8 cellular contexts compared by ENCODE assay signal in genomic region chr3:186985713-186986364, GRCh38. TPM values are rescaled to one million over a fixed set of nuclear protein-coding genes. Genes with fewer than 3 reads are reported as not detected.
DNase-seq lines count a peak whose midpoint lies in the region; ATAC-seq and TF ChIP-seq lines count a peak whose summit lies in the region.

No MANE protein-coding gene starts in this region.

- POLR2A ChIA-PET in WTC11 (lab: Charles Lee), result no interaction called here
- POLR2A ChIA-PET in activated CD8-positive, alpha-beta T cell treated with anti-CD3 and anti-CD28 coated beads for 36 hours (lab: Charles Lee), result no interaction called here

- no peaks in the 10 kb centered on the region for H3K27me3 ChIP-seq in gastrocnemius medialis

- intact Hi-C loops in gastrocnemius medialis (cut with DNase I; ENCODE audit: low total_unique reads), result no loop called here
- intact Hi-C loops in activated CD8-positive, alpha-beta T cell treated with anti-CD3 and anti-CD28 coated beads for 36 hours (cut with micrococcal nuclease), result no loop called here
- intact Hi-C loops in activated naive CD4-positive, alpha-beta T cell treated with anti-CD3 and anti-CD28 coated beads for 36 hours (cut with micrococcal nuclease), result no loop called here

- in situ Hi-C loops in gastrocnemius medialis (cut with MboI; ENCODE audit: low sequenced_read_pairs in 4 of 4), result no loop called here

- no peaks in the 10 kb centered on the region for H3K9me3 Mint-ChIP-seq in WTC11
- H3K9me3 Mint-ChIP-seq in activated CD8-positive, alpha-beta T cell treated with anti-CD3 and anti-CD28 coated beads for 36 hours, result no peaks in the 10 kb centered on the region
- no peaks in the 10 kb centered on the region for H3K9me3 Mint-ChIP-seq in HFFc6
- H3K9me3 Mint-ChIP-seq in activated naive CD4-positive, alpha-beta T cell treated with anti-CD3 and anti-CD28 coated beads for 36 hours, result no peaks in the 10 kb centered on the region

- no peak for TF ChIP-seq CTCF in WTC11 (IDR thresholded peaks at IDR 0.05)
- no peak for TF ChIP-seq CTCF in gastrocnemius medialis (IDR thresholded peaks at IDR 0.05 in 4 of 5, conservative IDR thresholded peaks at IDR 0.05 in 1 of 5)
- no peak for TF ChIP-seq CTCF in activated CD8-positive, alpha-beta T cell treated with anti-CD3 and anti-CD28 coated beads for 36 hours (IDR thresholded peaks at IDR 0.05)
- no peak for TF ChIP-seq CTCF in HFFc6 (IDR thresholded peaks at IDR 0.05)

- H3K36me3 Mint-ChIP-seq in WTC11, result peaks cover 44% of the 10 kb centered on the region
- peaks cover 29% of the 10 kb centered on the region for H3K36me3 Mint-ChIP-seq in activated CD8-positive, alpha-beta T cell treated with anti-CD3 and anti-CD28 coated beads for 36 hours (ENCODE audit: low read depth)
- H3K36me3 Mint-ChIP-seq in HFFc6 (ENCODE audit: low read depth), result no peaks in the 10 kb centered on the region
- peaks cover 27% of the 10 kb centered on the region for H3K36me3 Mint-ChIP-seq in activated naive CD4-positive, alpha-beta T cell treated with anti-CD3 and anti-CD28 coated beads for 36 hours (ENCODE audit: low read depth)

- no peaks in the 10 kb centered on the region for H3K36me3 ChIP-seq in gastrocnemius medialis

- no peak overlapping the region; the same call in 1 of the 2 replicates for H3K27ac Mint-ChIP-seq in WTC11
- H3K27ac Mint-ChIP-seq in activated CD8-positive, alpha-beta T cell treated with anti-CD3 and anti-CD28 coated beads for 36 hours, result no peak overlapping the region
- no peak overlapping the region for H3K27ac Mint-ChIP-seq in HFFc6
- H3K27ac Mint-ChIP-seq in activated naive CD4-positive, alpha-beta T cell treated with anti-CD3 and anti-CD28 coated beads for 36 hours, result no peak overlapping the region

- peaks cover 16 to 39% of the 10 kb centered on the region in 2 donors for H3K4me1 ChIP-seq in gastrocnemius medialis

- peak overlapping the region; percentile 27 to 67 (median 48) for H3K27ac ChIP-seq in gastrocnemius medialis

- no peak overlapping the region for H3K4me3 ChIP-seq in gastrocnemius medialis

- H3K4me3 Mint-ChIP-seq in WTC11 (no peak overlapping the region), HFFc6 (no peak overlapping the region)
- H3K4me3 Mint-ChIP-seq in activated CD8-positive, alpha-beta T cell treated with anti-CD3 and anti-CD28 coated beads for 36 hours, result no peak overlapping the region
- H3K4me3 Mint-ChIP-seq in activated naive CD4-positive, alpha-beta T cell treated with anti-CD3 and anti-CD28 coated beads for 36 hours, result no peak overlapping the region

- H3K27me3 Mint-ChIP-seq in WTC11 (ENCODE audit: low read depth) (no peaks in the 10 kb centered on the region; the same call in 1 of the 2 replicates), HFFc6 (ENCODE audit: insufficient read depth) (peaks cover 23% of the 10 kb centered on the region)
- no peaks in the 10 kb centered on the region for H3K27me3 Mint-ChIP-seq in activated CD8-positive, alpha-beta T cell treated with anti-CD3 and anti-CD28 coated beads for 36 hours
- no peaks in the 10 kb centered on the region for H3K27me3 Mint-ChIP-seq in activated naive CD4-positive, alpha-beta T cell treated with anti-CD3 and anti-CD28 coated beads for 36 hours (ENCODE audit: low read depth)

- TF ChIP-seq POLR2A in gastrocnemius medialis (IDR thresholded peaks at IDR 0.05), result no peak

- peak; percentile 33 for ATAC-seq in GM19043 (IDR thresholded peaks at IDR 0.05; ENCODE audit: low read depth, unreplicated experiment)
- ATAC-seq in HG03097 (IDR thresholded peaks at IDR 0.05; ENCODE audit: low FRiP score, unreplicated experiment), result peak; percentile 34
- peak; percentile 24; the same call in 1 of the 2 replicates for ATAC-seq in WTC11
- ATAC-seq in gastrocnemius medialis, result peak; percentile 89 to 92
- ATAC-seq in activated CD8-positive, alpha-beta T cell treated with anti-CD3 and anti-CD28 coated beads for 36 hours, result no peak

- no peaks in the 10 kb centered on the region for H3K9me3 ChIP-seq in gastrocnemius medialis

- CTCF ChIA-PET in WTC11 (lab: Charles Lee), result interaction anchor here (0.5 to 1.5 kb wide), 4 partner anchors 35 to 371 kb away, joined by 3 to 4 read pairs (median 4); partner anchors contain the start of gene RPL39L
- CTCF ChIA-PET in activated CD8-positive, alpha-beta T cell treated with anti-CD3 and anti-CD28 coated beads for 36 hours (lab: Charles Lee), result interaction anchor here (1.1 to 1.4 kb wide), 3 partner anchors 11 to 369 kb away, joined by 3 read pairs; no protein-coding TSS in a partner anchor
- CTCF ChIA-PET in activated naive CD4-positive, alpha-beta T cell treated with anti-CD3 and anti-CD28 coated beads for 36 hours (lab: Charles Lee), result no interaction called here

- DNase-seq in WTC11 (ENCODE audit: low spot score), result no peak
- no peak for DNase-seq in gastrocnemius medialis
- DNase-seq in NCI-H446 treated with DMSO at 0.1 percent for 48 hours (lab: John Stamatoyannopoulos, UW), result no peak
- DNase-seq in activated CD8-positive, alpha-beta T cell treated with anti-CD3 and anti-CD28 coated beads for 36 hours, result no peak
- DNase-seq in HFFc6, result no peak
- no peak for DNase-seq in activated naive CD4-positive, alpha-beta T cell treated with anti-CD3 and anti-CD28 coated beads for 36 hours

- peaks cover 48% of the 10 kb centered on the region for H3K4me1 Mint-ChIP-seq in WTC11
- H3K4me1 Mint-ChIP-seq in activated CD8-positive, alpha-beta T cell treated with anti-CD3 and anti-CD28 coated beads for 36 hours (ENCODE audit: low read depth), result peaks cover 19% of the 10 kb centered on the region
- peaks cover 1% of the 10 kb centered on the region; the same call in 1 of the 2 replicates for H3K4me1 Mint-ChIP-seq in HFFc6 (ENCODE audit: low read depth)
- peaks cover 41% of the 10 kb centered on the region for H3K4me1 Mint-ChIP-seq in activated naive CD4-positive, alpha-beta T cell treated with anti-CD3 and anti-CD28 coated beads for 36 hours (ENCODE audit: low read depth)

TF ChIP-seq in WTC11, 78 proteins besides CTCF, POLR2A, EP300 and RAD21 (continues in another document):
- TF ChIP-seq NFYB (CRISPR knock-in tag; conservative IDR thresholded peaks at IDR 0.05; ENCODE audit: low read depth) (no peak), ELF4 (CRISPR knock-in tag; IDR thresholded peaks at IDR 0.05; ENCODE audit: low read depth) (no peak), NFATC4 (CRISPR knock-in tag; IDR thresholded peaks at IDR 0.05) (no peak), ZNF281 (CRISPR knock-in tag; IDR thresholded peaks at IDR 0.05) (no peak), ZNF138 (CRISPR knock-in tag; conservative IDR thresholded peaks at IDR 0.05) (no peak), ZSCAN18 (CRISPR knock-in tag; IDR thresholded peaks at IDR 0.05) (no peak), JUN (CRISPR knock-in tag; IDR thresholded peaks at IDR 0.05) (no peak), ZNF425 (CRISPR knock-in tag; conservative IDR thresholded peaks at IDR 0.05) (no peak)

RNA-seq across cellular contexts. Expression of gene ST6GAL1, which starts 55.5 kb away (rescaled TPM):
- total RNA-seq in WTC11 (2021), result 82.5 to 87.5 TPM (median 83.4 TPM) in 3 replicates
- 10 to 100 TPM; 11.1 to 29.8 (median 18.6) TPM for total RNA-seq in gastrocnemius medialis
- 10 to 100 TPM; 84.6 to 99.2 TPM for total RNA-seq in activated CD8-positive, alpha-beta T cell treated with anti-CD3 and anti-CD28 coated beads for 36 hours
- 1 to 10 TPM in 5 of 6 experiments, under 1 TPM in 1; 0.88 to 2.6 (median 1.9) TPM for total RNA-seq in HFFc6 (2021; fragmentation: NEBNext Ultra II Directional; extraction: Animal tissue kit (Norgen Biotek cat#: 25700))
- total RNA-seq in activated naive CD4-positive, alpha-beta T cell treated with anti-CD3 and anti-CD28 coated beads for 36 hours, result 10 to 100 TPM; 76.2 to 78.0 TPM
